Comparison of ENCODE assay signal across 31 cellular contexts in the genomic region with DNA sequence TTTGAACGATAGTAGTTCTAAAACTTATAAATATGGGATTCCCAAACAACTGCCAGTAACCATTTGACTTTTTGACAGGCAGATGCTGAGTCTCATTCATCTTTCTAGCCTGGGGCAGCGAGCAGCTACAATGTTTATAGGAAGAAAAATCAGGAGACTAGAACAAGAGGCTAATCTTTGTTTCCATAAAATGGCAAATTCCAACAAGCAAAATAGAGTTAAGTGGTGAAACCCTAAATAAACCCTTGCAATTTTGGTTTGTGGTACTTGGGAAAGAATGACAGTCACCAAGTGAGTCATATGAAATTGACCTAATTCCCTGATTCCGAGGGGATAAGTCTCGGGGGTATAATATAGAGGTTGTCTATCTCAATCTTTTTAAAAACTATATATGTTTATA. TPM values are rescaled to one million over a fixed set of nuclear protein-coding genes. Genes with fewer than 3 reads are reported as not detected.
"Had no signal": no experiment of that assay in that cellular context is flagged by ENCODE, and none has a peak within 500 bp of the region (broad histone marks: within the 10 kb centered on the region; RNA-seq: fewer than 3 reads in every experiment).

No MANE protein-coding gene starts in this region.

- H3K36me3 Mint-ChIP-seq: activated CD4-positive, alpha-beta memory T cell treated with anti-CD3 and anti-CD28 coated beads for 36 hours; activated naive CD8-positive, alpha-beta T cell treated with anti-CD3 and anti-CD28 coated beads, Interleukin-2, amount 10 ng/mL, durations not matched to agents 7 days and 5 days had no signal

- H3K27ac ChIP-seq: adrenal gland, breast epithelium, RWPE1, SJSA1 had no signal

- H3K27ac Mint-ChIP-seq: activated CD4-positive, alpha-beta memory T cell treated with anti-CD3 and anti-CD28 coated beads for 36 hours; activated CD4-positive, alpha-beta T cell treated with anti-CD3 and anti-CD28 coated beads, Interleukin-2, amount 10 ng/mL, durations not matched to agents 7 days and 5 days; activated naive CD8-positive, alpha-beta T cell treated with anti-CD3 and anti-CD28 coated beads, Interleukin-2, amount 10 ng/mL, durations not matched to agents 7 days and 5 days; activated T-helper 17 cell treated with anti-CD3 and anti-CD28 coated beads, Interleukin-2, amount 50 U/mL, for 72 hours; T-helper 17 cell had no signal

- H3K4me1 Mint-ChIP-seq: activated T-helper 17 cell treated with anti-CD3 and anti-CD28 coated beads, Interleukin-2, amount 50 U/mL, for 72 hours; T-helper 17 cell had no signal

- DNase-seq: activated CD4-positive, alpha-beta memory T cell treated with anti-CD3 and anti-CD28 coated beads for 36 hours; activated CD4-positive, alpha-beta T cell treated with anti-CD3 and anti-CD28 coated beads, Interleukin-2, amount 10 ng/mL, durations not matched to agents 7 days and 5 days; activated CD4-positive, CD25-positive, alpha-beta regulatory T cell; activated CD8-positive, alpha-beta memory T cell treated with anti-CD3 and anti-CD28 coated beads for 24 hours; activated gamma-delta T cell; activated naive CD4-positive, alpha-beta T cell treated with anti-CD3 and anti-CD28 coated beads, Interleukin-2, amount 50 U/mL, for 16 hours; activated naive CD8-positive, alpha-beta T cell treated with anti-CD3 and anti-CD28 coated beads, Interleukin-2, amount 10 ng/mL, durations not matched to agents 7 days and 5 days; activated T-cell treated with anti-CD3 and anti-CD28 coated beads, Interleukin-2, amount 50 U/mL, for 48 hours; adrenal gland; anterior cingulate cortex; caudate nucleus; KG1; NCI-H1092 treated with DMSO at 0.1 percent for 48 hours; NCI-H1417 treated with DMSO at 0.1 percent for 48 hours; NCI-H1694; NCI-H2029; NCI-H2107; NCI-H510A treated with DMSO at 0.1 percent for 48 hours; NCI-H69; NK-92 treated with Interleukin-12 subunit alpha and Interleukin-12 subunit beta, amount 100 ng/mL, for 24 hours; OCI-M1; SHP77; T-helper 17 cell; T1000 had no signal

- H3K4me3 Mint-ChIP-seq: activated CD4-positive, alpha-beta memory T cell treated with anti-CD3 and anti-CD28 coated beads for 36 hours; activated CD4-positive, alpha-beta T cell treated with anti-CD3 and anti-CD28 coated beads, Interleukin-2, amount 10 ng/mL, durations not matched to agents 7 days and 5 days; activated naive CD8-positive, alpha-beta T cell treated with anti-CD3 and anti-CD28 coated beads, Interleukin-2, amount 10 ng/mL, durations not matched to agents 7 days and 5 days; activated T-helper 17 cell treated with anti-CD3 and anti-CD28 coated beads, Interleukin-2, amount 50 U/mL, for 72 hours; T-helper 17 cell had no signal

- H3K4me1 ChIP-seq: adrenal gland, breast epithelium, SJSA1 had no signal

- ATAC-seq: activated T-helper 17 cell treated with anti-CD3 and anti-CD28 coated beads, Interleukin-2, amount 50 U/mL, for 72 hours; Panc1; T-helper 17 cell had no signal

- H3K36me3 ChIP-seq: adrenal gland, breast epithelium, MG63, SJSA1 had no signal

- H3K27me3 ChIP-seq: breast epithelium, SJSA1 had no signal

- H3K4me3 ChIP-seq: adrenal gland, breast epithelium, MG63, SJSA1 had no signal

- H3K9me3 ChIP-seq: adrenal gland, breast epithelium, SJSA1 had no signal

- H3K9me3 Mint-ChIP-seq: activated CD4-positive, alpha-beta memory T cell treated with anti-CD3 and anti-CD28 coated beads for 36 hours; activated CD4-positive, alpha-beta T cell treated with anti-CD3 and anti-CD28 coated beads, Interleukin-2, amount 10 ng/mL, durations not matched to agents 7 days and 5 days; activated naive CD8-positive, alpha-beta T cell treated with anti-CD3 and anti-CD28 coated beads, Interleukin-2, amount 10 ng/mL, durations not matched to agents 7 days and 5 days; activated T-helper 17 cell treated with anti-CD3 and anti-CD28 coated beads, Interleukin-2, amount 50 U/mL, for 72 hours had no signal

RNA-seq across cellular contexts. Expression of a gene that starts 27.3 kb away (rescaled TPM):
- total RNA-seq: activated CD4-positive, alpha-beta memory T cell treated with anti-CD3 and anti-CD28 coated beads for 36 hours; activated CD4-positive, alpha-beta T cell treated with anti-CD3 and anti-CD28 coated beads, Interleukin-2, amount 10 ng/mL, durations not matched to agents 7 days and 5 days; activated T-helper 17 cell treated with anti-CD3 and anti-CD28 coated beads, Interleukin-2, amount 50 U/mL, for 72 hours; LHCN-M2; SJSA1; T-helper 17 cell had no signal
